ENCODE assay signal across 8 cellular contexts in genomic region chr4:6782147-6782845, GRCh38. TPM values are rescaled to one million over a fixed set of nuclear protein-coding genes. Genes with fewer than 3 reads are reported as not detected.
DNase-seq lines count a peak whose midpoint lies in the region; ATAC-seq and TF ChIP-seq lines count a peak whose summit lies in the region.

Gene KIAA0232, plus strand, starts transcription at chr4:6782727. Its CDS starts 41,727 bp downstream, at chr4:6824454.

- H3K27me3 ChIP-seq in BJ (ENCODE audit: control insufficient read depth, insufficient read depth, low read length) (no peaks in the 10 kb centered on the region; the same call in 1 of the 2 replicates), colonic mucosa (no peaks in the 10 kb centered on the region)

- H3K9me3 Mint-ChIP-seq in activated CD4-positive, alpha-beta T cell treated with anti-CD3 and anti-CD28 coated beads, Interleukin-2, amount 10 ng/mL, durations not matched to agents 24 days and 14 days, result no peaks in the 10 kb centered on the region

- H3K4me3 ChIP-seq in BJ (ENCODE audit: low read depth, low read length) (peak within 1 kb of the TSS; percentile 94), colonic mucosa (peak within 1 kb of the TSS; percentile 98)

- no peaks in the 10 kb centered on the region for H3K27me3 Mint-ChIP-seq in activated CD4-positive, alpha-beta T cell treated with anti-CD3 and anti-CD28 coated beads, Interleukin-2, amount 10 ng/mL, durations not matched to agents 24 days and 14 days

- H3K27ac Mint-ChIP-seq in activated CD4-positive, alpha-beta T cell treated with anti-CD3 and anti-CD28 coated beads, Interleukin-2, amount 10 ng/mL, durations not matched to agents 24 days and 14 days, result peak within 1 kb of the TSS; percentile 75

- peak within 1 kb of the TSS; percentile 88 for H3K4me3 Mint-ChIP-seq in activated CD4-positive, alpha-beta T cell treated with anti-CD3 and anti-CD28 coated beads, Interleukin-2, amount 10 ng/mL, durations not matched to agents 24 days and 14 days

- peak within 1 kb of the TSS; percentile 99 for H3K27ac ChIP-seq in colonic mucosa

- CTCF ChIA-PET in BJ (lab: Yijun Ruan, JAX), result interaction anchor here (1.0 kb wide), 1 partner anchor 91 kb away, joined by 3 read pairs; no protein-coding TSS in a partner anchor

- ATAC-seq in HG03460 (IDR thresholded peaks at IDR 0.05; ENCODE audit: unreplicated experiment), result peak; percentile 69
- peak; percentile 78 for ATAC-seq in left lobe of liver

- DNase-seq in BJ (ENCODE audit: low read depth) (peak; percentile 19), GM19240 (ENCODE audit: insufficient read length, low spot score) (peak; percentile 95), NCI-H526 (lab: John Stamatoyannopoulos, UW) (peak; percentile 72 to 96), colonic mucosa (peak; percentile 93), left lobe of liver (ENCODE audit: low spot score) (peak; percentile 95)
- DNase-seq in activated CD4-positive, alpha-beta T cell treated with anti-CD3 and anti-CD28 coated beads, Interleukin-2, amount 10 ng/mL, durations not matched to agents 24 days and 14 days, result peak; percentile 97
- DNase-seq in stimulated activated CD4-positive, alpha-beta T cell treated with anti-CD3 and anti-CD28 coated beads, Interleukin-2, amount 100 ng/mL, for 24 hours, result peak; percentile 90 to 91

- H3K9me3 ChIP-seq in colonic mucosa, result no peaks in the 10 kb centered on the region

- H3K36me3 Mint-ChIP-seq in activated CD4-positive, alpha-beta T cell treated with anti-CD3 and anti-CD28 coated beads, Interleukin-2, amount 10 ng/mL, durations not matched to agents 24 days and 14 days (ENCODE audit: low read depth), result peaks cover 5% of the 10 kb centered on the region

- intact Hi-C loops in activated CD4-positive, alpha-beta T cell treated with anti-CD3 and anti-CD28 coated beads, Interleukin-2, amount 10 ng/mL, durations not matched to agents 24 days and 14 days (cut with micrococcal nuclease), result loop anchor here (1.0 to 5.0 kb wide), 2 partner anchors 90 to 142 kb away; partner anchors contain the start of gene MRFAP1
- intact Hi-C loops in colonic mucosa (cut with DNase I), result no loop called here

- peak within 1 kb of the TSS; percentile 87 to 100 for H3K9ac ChIP-seq in colonic mucosa (ENCODE audit: low read depth in 2 of 2, low read length in 2 of 2)

- H3K36me3 ChIP-seq in BJ (ENCODE audit: control insufficient read depth, insufficient read depth, low read length) (no peaks in the 10 kb centered on the region), colonic mucosa (no peaks in the 10 kb centered on the region)

- TF ChIP-seq CTCF in BJ (IDR thresholded peaks at IDR 0.05; ENCODE audit: insufficient read depth, low read depth, low read length) (no peak), colonic mucosa (IDR thresholded peaks at IDR 0.05) (no peak)

- peaks cover 6% of the 10 kb centered on the region for H3K4me1 ChIP-seq in colonic mucosa

- POLR2A ChIA-PET in BJ (lab: Charles Lee), result no interaction called here

- peaks cover 44% of the 10 kb centered on the region for H3K4me1 Mint-ChIP-seq in activated CD4-positive, alpha-beta T cell treated with anti-CD3 and anti-CD28 coated beads, Interleukin-2, amount 10 ng/mL, durations not matched to agents 24 days and 14 days

RNA-seq across cellular contexts. Expression of gene KIAA0232, which starts in this region (rescaled TPM):
- 11.0 and 17.0 TPM in 2 replicates for polyA plus RNA-seq in BJ (2011; rRNA removed)
- 8.8 and 9.0 TPM in 2 replicates for polyA minus RNA-seq in BJ (2011; rRNA and poly(A)+ RNA removed)
- total RNA-seq in activated CD4-positive, alpha-beta T cell treated with anti-CD3 and anti-CD28 coated beads, Interleukin-2, amount 10 ng/mL, durations not matched to agents 24 days and 14 days, result 13.6 and 16.7 TPM in 2 replicates
- total RNA-seq in colonic mucosa (10 to 100 TPM; 20.8 to 32.8 TPM), left lobe of liver (16.6 TPM)

Comparison
In these comparisons a context has a peak if more than half of its experiments do, and no peak if none do; other contexts are left out.
1. Peak in every context shown above with its lines: DNase-seq, ATAC-seq, H3K4me3 ChIP-seq and H3K27ac ChIP-seq.
2. DNase-seq: peak in every context shown above with its lines; median percentile 97 in activated CD4-positive, alpha-beta T cell treated with anti-CD3 and anti-CD28 coated beads, Interleukin-2, amount 10 ng/mL, durations not matched to agents 24 days and 14 days; 95 in GM19240; 95 in left lobe of liver; 93 in colonic mucosa; 90 in stimulated activated CD4-positive, alpha-beta T cell treated with anti-CD3 and anti-CD28 coated beads, Interleukin-2, amount 100 ng/mL, for 24 hours; 84 in NCI-H526; 19 in BJ.